22 cellular contexts compared by ENCODE assay signal in genomic region chr4:100076753-100077152, GRCh38.
A peak's percentile ranks its signal among the peaks of the same experiment; 100 is the strongest.
DNase-seq lines count a peak whose midpoint lies in the region; ATAC-seq and TF ChIP-seq lines count a peak whose summit lies in the region.
"Had no signal": no experiment of that assay in that cellular context is flagged by ENCODE, and none has a peak within 500 bp of the region (broad histone marks: within the 10 kb centered on the region; RNA-seq: fewer than 3 reads in every experiment).

No MANE protein-coding gene starts in this region.

- in situ Hi-C loops in IMR-90 (cut with MboI; ENCODE audit: low sequenced_read_pairs) = no loop called here

- H3K9me3 ChIP-seq in IMR-90 (ENCODE audit: control insufficient read depth, insufficient read depth, low read length) (no peaks in the 10 kb centered on the region), prostate gland (no peaks in the 10 kb centered on the region)
- H3K9me3 ChIP-seq: colonic mucosa, testis had no signal

- H3K36me3 Mint-ChIP-seq in activated T-cell treated with anti-CD3 and anti-CD28 coated beads, Interleukin-2, amount 50 U/mL, for 4 hours (ENCODE audit: insufficient read depth) = no peaks in the 10 kb centered on the region
- H3K36me3 Mint-ChIP-seq: activated naive CD8-positive, alpha-beta T cell treated with anti-CD3 and anti-CD28 coated beads, Interleukin-2, amount 10 ng/mL, durations not matched to agents 7 days and 5 days; CD4-positive, CD25-positive, alpha-beta regulatory T cell had no signal

- H2BK15ac ChIP-seq in IMR-90 (ENCODE audit: low read depth, low read length) = no peak overlapping the region

- intact Hi-C loops in IMR-90 (cut with micrococcal nuclease) (no loop called here), prostate gland (cut with DNase I) (no loop called here)

- H3K4me1 Mint-ChIP-seq in activated T-cell treated with anti-CD3 and anti-CD28 coated beads, Interleukin-2, amount 50 U/mL, for 4 hours (ENCODE audit: low read depth) = peaks cover 7% of the 10 kb centered on the region
- H3K4me1 Mint-ChIP-seq: CD4-positive, CD25-positive, alpha-beta regulatory T cell had no signal

- POLR2A ChIA-PET in IMR-90 (lab: Charles Lee; ENCODE audit: unreplicated experiment) = no interaction called here

- H3K36me3 ChIP-seq in IMR-90 (ENCODE audit: control insufficient read depth, insufficient read depth, low read length) (no peaks in the 10 kb centered on the region), prostate gland (no peaks in the 10 kb centered on the region)
- H3K36me3 ChIP-seq: brain microvascular endothelial cell, colonic mucosa had no signal

- no peak overlapping the region for H3K23ac ChIP-seq in IMR-90 (ENCODE audit: low read depth, low read length)

- H3K14ac ChIP-seq in IMR-90 (replicated peaks; ENCODE audit: low read depth, low read length) = no peak overlapping the region

- H2AK9ac ChIP-seq in IMR-90 (replicated peaks; ENCODE audit: low read depth, low read length, poor library complexity) = no peak overlapping the region

- no peak overlapping the region for H3K4ac ChIP-seq in IMR-90 (ENCODE audit: low read depth, low read length)

- H2BK5ac ChIP-seq in IMR-90 (ENCODE audit: low read depth, low read length, poor library complexity, severe bottlenecking) = no peak overlapping the region

- H3K9me1 ChIP-seq in IMR-90 (ENCODE audit: insufficient read depth, low read length) = no peaks in the 10 kb centered on the region; the same call in 1 of the 2 replicates

- ATAC-seq in activated T-cell treated with anti-CD3 and anti-CD28 coated beads, Interleukin-2, amount 50 U/mL, for 4 hours = peak; percentile 55 to 78
- no peak for ATAC-seq in IMR-90 (ENCODE audit: low read depth)
- no peak for ATAC-seq in left lobe of liver
- ATAC-seq in HG03460 (IDR thresholded peaks at IDR 0.05; ENCODE audit: unreplicated experiment) = no peak

- H3K27me3 ChIP-seq in IMR-90 (ENCODE audit: control insufficient read depth, insufficient read depth, low read length) (no peaks in the 10 kb centered on the region; the same call in 1 of the 2 replicates), prostate gland (replicated peaks; ENCODE audit: insufficient read depth) (no peaks in the 10 kb centered on the region)
- H3K27me3 ChIP-seq: brain microvascular endothelial cell, colonic mucosa, testis had no signal

- no TSS peak for BruUV-seq in IMR-90 (replicated peaks; lab: Mats Ljungman, UMichigan)

- peaks cover 3% of the 10 kb centered on the region for H3K27me3 Mint-ChIP-seq in activated T-cell treated with anti-CD3 and anti-CD28 coated beads, Interleukin-2, amount 50 U/mL, for 4 hours (ENCODE audit: low read depth)

- H3K4me3 Mint-ChIP-seq in activated T-cell treated with anti-CD3 and anti-CD28 coated beads, Interleukin-2, amount 50 U/mL, for 4 hours = no peak overlapping the region
- H3K4me3 Mint-ChIP-seq: activated naive CD8-positive, alpha-beta T cell treated with anti-CD3 and anti-CD28 coated beads, Interleukin-2, amount 10 ng/mL, durations not matched to agents 7 days and 5 days had no signal

- H3K4me3 ChIP-seq in GM12865 (ENCODE audit: low read depth, low read length) = no peak overlapping the region
- H3K4me3 ChIP-seq in IMR-90 (ENCODE audit: insufficient read depth, low read depth, low read length) = no peak overlapping the region
- H3K4me3 ChIP-seq in fibroblast of mammary gland (ENCODE audit: control insufficient read depth, low read depth, low read length) = no peak overlapping the region
- no peak overlapping the region for H3K4me3 ChIP-seq in prostate gland
- H3K4me3 ChIP-seq: colonic mucosa, testis had no signal

- no peak overlapping the region for H2AFZ ChIP-seq in IMR-90 (replicated peaks; ENCODE audit: low read length, poor library complexity)

- TF ChIP-seq POLR2A in IMR-90 (IDR thresholded peaks at IDR 0.05; ENCODE audit: low read depth, low read length) = no peak
- TF ChIP-seq POLR2A in prostate gland (IDR thresholded peaks at IDR 0.05) = no peak

- H4K8ac ChIP-seq in IMR-90 (ENCODE audit: low read depth in 2 of 2, low read length in 2 of 2) = no peak overlapping the region

- no peaks in the 10 kb centered on the region for H3K79me1 ChIP-seq in IMR-90 (ENCODE audit: low read depth in 1 of 2, low read length in 2 of 2)

- no peak overlapping the region for H2BK120ac ChIP-seq in IMR-90 (ENCODE audit: low read depth, low read length)

- H2AK5ac ChIP-seq in IMR-90 (ENCODE audit: low read depth, low read length) = no peak overlapping the region

- H3K4me1 ChIP-seq in IMR-90 (ENCODE audit: control insufficient read depth, insufficient read depth, low read length) (no peaks in the 10 kb centered on the region), prostate gland (replicated peaks) (no peaks in the 10 kb centered on the region)
- H3K4me1 ChIP-seq: colonic mucosa, testis had no signal

- no peak overlapping the region for H3K9ac ChIP-seq in IMR-90 (ENCODE audit: low read depth, low read length)

- H3K4me2 ChIP-seq in IMR-90 (ENCODE audit: low read depth, low read length) = no peak overlapping the region

- no peaks in the 10 kb centered on the region for H4K20me1 ChIP-seq in IMR-90 (ENCODE audit: insufficient read depth, low read length)

- TF ChIP-seq RAD21 in IMR-90 (IDR thresholded peaks at IDR 0.05; ENCODE audit: low read length) = no peak

- no peak overlapping the region for H3K56ac ChIP-seq in IMR-90 (ENCODE audit: extremely low read depth, insufficient read depth, low read length)

- H4K5ac ChIP-seq in IMR-90 (ENCODE audit: low read depth, low read length) = no peak overlapping the region

- H2BK20ac ChIP-seq in IMR-90 (ENCODE audit: low read depth, low read length) = no peak overlapping the region

- no peak overlapping the region for H4K91ac ChIP-seq in IMR-90 (ENCODE audit: insufficient read depth, low read depth, low read length)

- no peaks in the 10 kb centered on the region for H3K9me3 Mint-ChIP-seq in activated T-cell treated with anti-CD3 and anti-CD28 coated beads, Interleukin-2, amount 50 U/mL, for 4 hours

- H3K18ac ChIP-seq in IMR-90 (ENCODE audit: low read depth, low read length) = no peak overlapping the region

- TF ChIP-seq CTCF in GM12865 (IDR thresholded peaks at IDR 0.05; ENCODE audit: insufficient read depth, low read depth, low read length, missing control alignments) (no peak), IMR-90 (conservative IDR thresholded peaks at IDR 0.05; ENCODE audit: low read depth, low read length) (no peak), fibroblast of mammary gland (conservative IDR thresholded peaks at IDR 0.05; ENCODE audit: control insufficient read depth, insufficient read depth, low read depth, low read length) (no peak), prostate gland (IDR thresholded peaks at IDR 0.05) (no peak)

- DNase-seq in activated T-cell treated with anti-CD3 and anti-CD28 coated beads, Interleukin-2, amount 50 U/mL, for 4 hours = no peak
- DNase-seq in activated T-cell treated with anti-CD3 and anti-CD28 coated beads, Interleukin-2, amount 50 U/mL, for 48 hours = no peak
- DNase-seq in GM12865 (ENCODE audit: low read depth) = peak; percentile 12
- DNase-seq in IMR-90 = peak; percentile 14
- DNase-seq in fibroblast of mammary gland (ENCODE audit: low read depth) = peak; percentile 17
- no peak for DNase-seq in left lobe of liver (ENCODE audit: low spot score)
- no peak for DNase-seq in prostate gland (ENCODE audit: low spot score)
- DNase-seq: activated CD4-positive, alpha-beta T cell treated with anti-CD3 and anti-CD28 coated beads, Interleukin-2, amount 50 U/mL, for 4 hours; activated naive CD8-positive, alpha-beta T cell treated with anti-CD3 and anti-CD28 coated beads, Interleukin-2, amount 10 ng/mL, durations not matched to agents 7 days and 5 days; activated T-cell treated with anti-CD3 and anti-CD28 coated beads, Interleukin-2, amount 50 U/mL, for 1 hour; brain microvascular endothelial cell; CD4-positive, CD25-positive, alpha-beta regulatory T cell; colonic mucosa; DMS153; NCI-H1048; NCI-H2081; NCI-H446 treated with DMSO at 0.1 percent for 48 hours; nucleus accumbens; Right ventricle myocardium superior; stimulated activated CD4-positive, alpha-beta T cell treated with anti-CD3 and anti-CD28 coated beads, Interleukin-12 subunit alpha, Interleukin-12 subunit beta, amount 100 ng/mL, for 4 hours; testis had no signal

- dilution Hi-C loops in IMR-90 (cut with HindIII; ENCODE audit: low sequenced_read_pairs, unreplicated experiment) = no loop called here

- CTCF ChIA-PET in IMR-90 (lab: Yijun Ruan, JAX) = no interaction called here

- H3K27ac ChIP-seq in IMR-90 (ENCODE audit: insufficient read depth, low read length) (no peak overlapping the region), prostate gland (no peak overlapping the region)
- H3K27ac ChIP-seq: brain microvascular endothelial cell, colonic mucosa, testis had no signal

TF ChIP-seq in IMR-90, 13 proteins besides CTCF, POLR2A, EP300 and RAD21:
- TF ChIP-seq MAFK (IDR thresholded peaks at IDR 0.05; ENCODE audit: low read depth, low read length) (no peak), MXI1 (IDR thresholded peaks at IDR 0.05; ENCODE audit: borderline replicate concordance, low read depth, low read length) (no peak), MAZ (IDR thresholded peaks at IDR 0.05; ENCODE audit: borderline replicate concordance, low read depth, low read length) (no peak), RCOR1 (IDR thresholded peaks at IDR 0.05; ENCODE audit: insufficient replicate concordance, low read length) (no peak), ELK1 (IDR thresholded peaks at IDR 0.05; ENCODE audit: borderline replicate concordance, low read depth, low read length) (no peak), USF2 (IDR thresholded peaks at IDR 0.05; ENCODE audit: low read depth, low read length) (no peak)

Comparison
In these comparisons a context has a peak if more than half of its experiments do, and no peak if none do; other contexts are left out.
1. ATAC-seq: peak in activated T-cell treated with anti-CD3 and anti-CD28 coated beads, Interleukin-2, amount 50 U/mL, for 4 hours (2 of 2); none in IMR-90 (single experiment), left lobe of liver (single experiment) and HG03460 (single experiment).
2. DNase-seq: peak in GM12865 (single experiment), IMR-90 (single experiment) and fibroblast of mammary gland (single experiment); none in activated T-cell treated with anti-CD3 and anti-CD28 coated beads, Interleukin-2, amount 50 U/mL, for 4 hours (single experiment), activated T-cell treated with anti-CD3 and anti-CD28 coated beads, Interleukin-2, amount 50 U/mL, for 48 hours (0 of 2), left lobe of liver (single experiment) and prostate gland (single experiment).